Comparison of ENCODE assay signal across 2 cellular contexts in genomic region chr6:35429463-35429862, GRCh38.
A peak's percentile ranks its signal among the peaks of the same experiment; 100 is the strongest.
TF ChIP-seq lines count a peak whose summit lies in the region.

No MANE protein-coding gene starts in this region.

TF ChIP-seq in HEK293, 187 proteins besides CTCF, POLR2A, EP300 and RAD21:
- TF ChIP-seq ZNF626 (tag by site-specific recombination; IDR thresholded peaks at IDR 0.05) (no peak), ZNF555 (tag by site-specific recombination; conservative IDR thresholded peaks at IDR 0.05) (no peak), ZNF423 (tag by site-specific recombination; IDR thresholded peaks at IDR 0.05) (no peak), ZNF10 (tag by site-specific recombination; IDR thresholded peaks at IDR 0.05) (0 out of 2 replicates have a peak, but pooled peaks have one; percentile 49), ZBTB10 (tag by site-specific recombination; IDR thresholded peaks at IDR 0.05) (no peak), ZNF354C (tag by site-specific recombination; IDR thresholded peaks at IDR 0.05; ENCODE audit: borderline replicate concordance, low read depth) (no peak), ZNF544 (tag by site-specific recombination; IDR thresholded peaks at IDR 0.05) (no peak), RBAK (tag by site-specific recombination; IDR thresholded peaks at IDR 0.05) (no peak), ZNF114 (tag by site-specific recombination; IDR thresholded peaks at IDR 0.05) (no peak), SETDB1 (IDR thresholded peaks at IDR 0.05; ENCODE audit: insufficient read length, low read length) (peak; percentile 86)
TF ChIP-seq in HEK293: peak in this region for 2.

TF ChIP-seq in K562, 482 proteins besides CTCF, POLR2A, EP300 and RAD21:
- TF ChIP-seq CBX3 (IDR thresholded peaks at IDR 0.05; ENCODE audit: borderline replicate concordance in 1 of 2, low read length in 2 of 2) (peak in 1 of 2 experiments; percentile 98; a peak in 2 of 3 replicates), ZEB2 (IDR thresholded peaks at IDR 0.05) (peak; percentile 53; the same call in 1 of the 2 replicates), JUN (IDR thresholded peaks at IDR 0.05; ENCODE audit: borderline replicate concordance, low read depth, low read length) (0 out of 2 replicates have a peak, but pooled peaks have one; percentile 14), JUN (CRISPR knock-in tag; IDR thresholded peaks at IDR 0.05; ENCODE audit: borderline replicate concordance) (no peak), ZNF778 (CRISPR knock-in tag; IDR thresholded peaks at IDR 0.05) (no peak), DPF2 (IDR thresholded peaks at IDR 0.05) (no peak), ZFPM2 (CRISPR knock-in tag; IDR thresholded peaks at IDR 0.05) (no peak), TBP (optimal IDR thresholded peaks at IDR 0.05; ENCODE audit: low read depth, low read length) (no peak), TRIM28 (IDR thresholded peaks at IDR 0.05) (peak; percentile 99), TRIM24 (IDR thresholded peaks at IDR 0.05) (peak; percentile 52 to 81; a peak in 2 of 4 replicates), CTBP1 (IDR thresholded peaks at IDR 0.05; ENCODE audit: borderline replicate concordance) (no peak), CBX5 (IDR thresholded peaks at IDR 0.05; ENCODE audit: borderline replicate concordance, low read depth) (peak; percentile 96), STAG1 (CRISPR knock-in tag; IDR thresholded peaks at IDR 0.05; ENCODE audit: borderline replicate concordance) (no peak), ZNF134 (CRISPR knock-in tag; conservative IDR thresholded peaks at IDR 0.05) (peak; percentile 86), ZNF561 (CRISPR knock-in tag; conservative IDR thresholded peaks at IDR 0.05) (peak; percentile 94), MTA3 (IDR thresholded peaks at IDR 0.05; ENCODE audit: borderline replicate concordance) (0 out of 2 replicates have a peak, but pooled peaks have one; percentile 26), CBX1 (IDR thresholded peaks at IDR 0.05; ENCODE audit: low read depth) (peak; percentile 88)
- TF ChIP-seq, protein P1, sequence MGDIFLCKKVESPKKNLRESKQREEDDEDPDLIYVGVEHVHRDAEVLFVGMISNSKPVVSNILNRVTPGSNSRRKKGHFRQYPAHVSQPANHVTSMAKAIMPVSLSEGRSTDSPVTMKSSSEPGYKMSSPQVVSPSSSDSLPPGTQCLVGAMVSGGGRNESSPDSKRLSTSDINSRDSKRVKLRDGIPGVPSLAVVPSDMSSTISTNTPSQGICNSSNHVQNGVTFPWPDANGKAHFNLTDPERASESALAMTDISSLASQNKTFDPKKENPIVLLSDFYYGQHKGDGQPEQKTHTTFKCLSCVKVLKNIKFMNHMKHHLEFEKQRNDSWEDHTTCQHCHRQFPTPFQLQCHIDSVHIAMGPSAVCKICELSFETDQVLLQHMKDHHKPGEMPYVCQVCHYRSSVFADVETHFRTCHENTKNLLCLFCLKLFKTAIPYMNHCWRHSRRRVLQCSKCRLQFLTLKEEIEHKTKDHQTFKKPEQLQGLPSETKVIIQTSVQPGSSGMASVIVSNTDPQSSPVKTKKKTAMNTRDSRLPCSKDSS (IDR thresholded peaks at IDR 0.05; ENCODE audit: low read depth, partially characterized antibody): peak; percentile 98
- TF ChIP-seq, protein P2, sequence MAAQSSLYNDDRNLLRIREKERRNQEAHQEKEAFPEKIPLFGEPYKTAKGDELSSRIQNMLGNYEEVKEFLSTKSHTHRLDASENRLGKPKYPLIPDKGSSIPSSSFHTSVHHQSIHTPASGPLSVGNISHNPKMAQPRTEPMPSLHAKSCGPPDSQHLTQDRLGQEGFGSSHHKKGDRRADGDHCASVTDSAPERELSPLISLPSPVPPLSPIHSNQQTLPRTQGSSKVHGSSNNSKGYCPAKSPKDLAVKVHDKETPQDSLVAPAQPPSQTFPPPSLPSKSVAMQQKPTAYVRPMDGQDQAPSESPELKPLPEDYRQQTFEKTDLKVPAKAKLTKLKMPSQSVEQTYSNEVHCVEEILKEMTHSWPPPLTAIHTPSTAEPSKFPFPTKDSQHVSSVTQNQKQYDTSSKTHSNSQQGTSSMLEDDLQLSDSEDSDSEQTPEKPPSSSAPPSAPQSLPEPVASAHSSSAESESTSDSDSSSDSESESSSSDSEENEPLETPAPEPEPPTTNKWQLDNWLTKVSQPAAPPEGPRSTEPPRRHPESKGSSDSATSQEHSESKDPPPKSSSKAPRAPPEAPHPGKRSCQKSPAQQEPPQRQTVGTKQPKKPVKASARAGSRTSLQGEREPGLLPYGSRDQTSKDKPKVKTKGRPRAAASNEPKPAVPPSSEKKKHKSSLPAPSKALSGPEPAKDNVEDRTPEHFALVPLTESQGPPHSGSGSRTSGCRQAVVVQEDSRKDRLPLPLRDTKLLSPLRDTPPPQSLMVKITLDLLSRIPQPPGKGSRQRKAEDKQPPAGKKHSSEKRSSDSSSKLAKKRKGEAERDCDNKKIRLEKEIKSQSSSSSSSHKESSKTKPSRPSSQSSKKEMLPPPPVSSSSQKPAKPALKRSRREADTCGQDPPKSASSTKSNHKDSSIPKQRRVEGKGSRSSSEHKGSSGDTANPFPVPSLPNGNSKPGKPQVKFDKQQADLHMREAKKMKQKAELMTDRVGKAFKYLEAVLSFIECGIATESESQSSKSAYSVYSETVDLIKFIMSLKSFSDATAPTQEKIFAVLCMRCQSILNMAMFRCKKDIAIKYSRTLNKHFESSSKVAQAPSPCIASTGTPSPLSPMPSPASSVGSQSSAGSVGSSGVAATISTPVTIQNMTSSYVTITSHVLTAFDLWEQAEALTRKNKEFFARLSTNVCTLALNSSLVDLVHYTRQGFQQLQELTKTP (IDR thresholded peaks at IDR 0.05; ENCODE audit: low read depth in 1 of 2, partially characterized antibody in 2 of 2): peak in 1 of 2 experiments; percentile 40
